ENCODE assay signal across 10 cellular contexts in the genomic region with DNA sequence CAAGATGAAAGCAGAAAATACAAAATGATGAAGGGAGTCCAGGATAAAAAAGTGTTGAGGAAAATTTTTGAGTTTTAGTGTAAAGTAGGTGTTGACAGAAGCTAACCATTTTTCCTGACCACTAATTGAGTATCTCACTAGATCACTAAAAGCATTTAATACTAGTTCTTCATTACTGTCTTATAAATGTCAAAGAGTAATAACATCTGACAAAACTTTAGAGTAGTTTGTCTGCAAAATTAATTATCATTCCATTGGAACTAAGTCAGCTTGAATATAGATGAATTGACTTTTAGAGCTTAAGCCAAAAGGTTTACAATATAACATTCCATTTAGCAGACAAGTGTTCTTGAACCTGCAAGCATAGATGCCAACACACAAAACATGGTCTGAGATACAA.
"Had no signal": no experiment of that assay in that cellular context is flagged by ENCODE, and none has a peak within 500 bp of the region (broad histone marks: within the 10 kb centered on the region; RNA-seq: fewer than 3 reads in every experiment).

No MANE protein-coding gene starts in this region.

- H3K9me3 ChIP-seq: HAP-1 had no signal

- ATAC-seq: HCT116, HepG2 had no signal

- H3K4me3 ChIP-seq: GM23248, HAP-1 had no signal

- H3K27ac ChIP-seq: GM23248, HL-60, KMS-11 had no signal

- H3K4me2 ChIP-seq: KMS-11 had no signal

- DNase-seq: GM23248, GOT3, H7, HFFc6, KBM-7 had no signal

- FAIRE-seq: HepG2 had no signal
